ENCODE assay signal across 9 cellular contexts in the genomic region with DNA sequence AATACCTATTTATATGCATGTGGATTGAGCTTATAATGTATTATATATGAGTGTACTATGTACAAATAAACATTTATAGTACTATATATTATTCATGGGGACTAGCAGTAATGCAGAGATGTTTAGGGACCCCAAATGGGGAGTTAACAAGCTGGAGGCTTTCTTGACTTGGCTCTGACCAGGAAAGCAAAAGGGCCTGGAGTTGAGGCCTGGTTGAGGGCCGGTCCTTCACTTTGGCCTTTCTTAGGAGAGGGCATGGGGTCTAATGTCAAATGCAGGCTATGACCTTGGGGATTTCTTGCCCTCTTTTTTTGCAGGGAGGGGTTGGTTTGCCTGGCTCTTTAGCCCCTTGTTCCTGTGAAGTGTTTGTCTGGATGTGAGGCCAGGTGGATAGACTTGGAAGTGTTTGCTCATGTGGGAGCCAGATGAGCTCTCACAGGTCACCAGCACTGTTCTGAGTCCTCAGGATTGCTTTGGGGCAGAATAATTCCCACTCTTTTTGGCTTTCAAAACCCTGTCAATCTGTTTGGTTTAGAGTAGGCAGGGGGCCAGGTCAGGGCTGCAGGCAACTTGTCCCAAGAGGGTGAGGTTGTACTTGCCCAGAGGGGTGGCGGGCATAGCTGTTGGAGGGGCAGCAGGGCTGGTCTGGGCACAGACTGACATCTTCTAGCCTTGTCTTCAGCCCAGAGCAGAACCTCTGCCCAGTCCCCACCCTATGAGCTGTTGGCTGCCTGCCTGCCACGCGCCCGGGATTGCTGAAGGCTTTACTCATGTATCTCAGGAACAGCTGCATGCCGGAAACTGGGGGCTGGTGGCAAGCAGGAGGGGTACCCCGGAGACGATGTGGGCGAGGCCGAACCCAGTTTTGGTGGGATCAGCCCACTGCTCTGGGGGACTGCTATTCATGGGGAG. TPM values are rescaled to one million over a fixed set of nuclear protein-coding genes. Genes with fewer than 3 reads are reported as not detected.
A peak's percentile ranks its signal among the peaks of the same experiment; 100 is the strongest.
DNase-seq lines count a peak whose midpoint lies in the region; ATAC-seq lines count a peak whose summit lies in the region.
"Had no signal": no experiment of that assay in that cellular context is flagged by ENCODE, and none has a peak within 500 bp of the region (broad histone marks: within the 10 kb centered on the region; RNA-seq: fewer than 3 reads in every experiment).

No MANE protein-coding gene starts in this region.

- peak overlapping the region; percentile 56 for H3K27ac Mint-ChIP-seq in activated naive CD8-positive, alpha-beta T cell treated with anti-CD3 and anti-CD28 coated beads, Interleukin-2, amount 10 ng/mL, durations not matched to agents 7 days and 5 days
- H3K27ac Mint-ChIP-seq in activated naive CD8-positive, alpha-beta T cell treated with anti-CD3 and anti-CD28 coated beads, Interleukin-2, amount 50 U/mL, for 24 hours, result no peak overlapping the region
- no peak overlapping the region for H3K27ac Mint-ChIP-seq in activated T-cell treated with anti-CD3 and anti-CD28 coated beads, Interleukin-2, amount 50 U/mL, for 24 hours

- ATAC-seq in activated naive CD8-positive, alpha-beta T cell treated with anti-CD3 and anti-CD28 coated beads, Interleukin-2, amount 10 ng/mL, durations not matched to agents 7 days and 5 days (ENCODE audit: low read depth), result no peak
- ATAC-seq in activated naive CD8-positive, alpha-beta T cell treated with anti-CD3 and anti-CD28 coated beads, Interleukin-2, amount 50 U/mL, for 24 hours, result no peak
- ATAC-seq in HG03135 (IDR thresholded peaks at IDR 0.05; ENCODE audit: unreplicated experiment), result no peak

- peaks cover 4% of the 10 kb centered on the region for H3K36me3 Mint-ChIP-seq in activated naive CD8-positive, alpha-beta T cell treated with anti-CD3 and anti-CD28 coated beads, Interleukin-2, amount 10 ng/mL, durations not matched to agents 7 days and 5 days
- H3K36me3 Mint-ChIP-seq in activated naive CD8-positive, alpha-beta T cell treated with anti-CD3 and anti-CD28 coated beads, Interleukin-2, amount 50 U/mL, for 24 hours (ENCODE audit: low read depth), result no peaks in the 10 kb centered on the region
- peaks cover 39% of the 10 kb centered on the region for H3K36me3 Mint-ChIP-seq in activated T-cell treated with anti-CD3 and anti-CD28 coated beads, Interleukin-2, amount 50 U/mL, for 24 hours (ENCODE audit: low read depth)

- H3K9me3 Mint-ChIP-seq in activated naive CD8-positive, alpha-beta T cell treated with anti-CD3 and anti-CD28 coated beads, Interleukin-2, amount 10 ng/mL, durations not matched to agents 7 days and 5 days, result no peaks in the 10 kb centered on the region
- H3K9me3 Mint-ChIP-seq in activated naive CD8-positive, alpha-beta T cell treated with anti-CD3 and anti-CD28 coated beads, Interleukin-2, amount 50 U/mL, for 24 hours, result no peaks in the 10 kb centered on the region
- H3K9me3 Mint-ChIP-seq in activated T-cell treated with anti-CD3 and anti-CD28 coated beads, Interleukin-2, amount 50 U/mL, for 24 hours, result no peaks in the 10 kb centered on the region

- POLR2A ChIA-PET in activated naive CD8-positive, alpha-beta T cell treated with anti-CD3 and anti-CD28 coated beads, Interleukin-2, amount 10 ng/mL, durations not matched to agents 7 days and 5 days (lab: Charles Lee), result interaction anchor here (1.2 kb wide), 1 partner anchor 14 kb away, joined by 4 read pairs; the partner anchor contains the start of gene TJAP1

- DNase-seq in activated naive CD8-positive, alpha-beta T cell treated with anti-CD3 and anti-CD28 coated beads, Interleukin-2, amount 10 ng/mL, durations not matched to agents 7 days and 5 days, result no peak
- no peak for DNase-seq in activated naive CD8-positive, alpha-beta T cell treated with anti-CD3 and anti-CD28 coated beads, Interleukin-2, amount 50 U/mL, for 24 hours
- peak; percentile 66 for DNase-seq in dedifferentiated amniotic fluid mesenchymal stem cell (ENCODE audit: extremely low spot score)
- DNase-seq in medulla oblongata (ENCODE audit: extremely low spot score), result peak; percentile 94
- DNase-seq in stimulated activated CD4-positive, alpha-beta T cell treated with anti-CD3 and anti-CD28 coated beads, Interleukin-15, amount 100 ng/mL, for 24 hours, result no peak
- DNase-seq in activated T-cell treated with anti-CD3 and anti-CD28 coated beads, Interleukin-2, amount 50 U/mL, for 24 hours, result no peak
- DNase-seq in LoVo (ENCODE audit: low spot score), result no peak
- DNase-seq: WERI-Rb-1 had no signal

- peaks cover 9% of the 10 kb centered on the region for H3K4me1 Mint-ChIP-seq in activated naive CD8-positive, alpha-beta T cell treated with anti-CD3 and anti-CD28 coated beads, Interleukin-2, amount 10 ng/mL, durations not matched to agents 7 days and 5 days
- peaks cover 20% of the 10 kb centered on the region for H3K4me1 Mint-ChIP-seq in activated naive CD8-positive, alpha-beta T cell treated with anti-CD3 and anti-CD28 coated beads, Interleukin-2, amount 50 U/mL, for 24 hours
- peaks cover 43% of the 10 kb centered on the region for H3K4me1 Mint-ChIP-seq in activated T-cell treated with anti-CD3 and anti-CD28 coated beads, Interleukin-2, amount 50 U/mL, for 24 hours (ENCODE audit: low read depth)

- H3K4me3 Mint-ChIP-seq in activated naive CD8-positive, alpha-beta T cell treated with anti-CD3 and anti-CD28 coated beads, Interleukin-2, amount 10 ng/mL, durations not matched to agents 7 days and 5 days, result no peak overlapping the region
- no peak overlapping the region for H3K4me3 Mint-ChIP-seq in activated naive CD8-positive, alpha-beta T cell treated with anti-CD3 and anti-CD28 coated beads, Interleukin-2, amount 50 U/mL, for 24 hours
- H3K4me3 Mint-ChIP-seq in activated T-cell treated with anti-CD3 and anti-CD28 coated beads, Interleukin-2, amount 50 U/mL, for 24 hours, result no peak overlapping the region

- H3K27me3 Mint-ChIP-seq in activated naive CD8-positive, alpha-beta T cell treated with anti-CD3 and anti-CD28 coated beads, Interleukin-2, amount 10 ng/mL, durations not matched to agents 7 days and 5 days, result no peaks in the 10 kb centered on the region
- H3K27me3 Mint-ChIP-seq in activated naive CD8-positive, alpha-beta T cell treated with anti-CD3 and anti-CD28 coated beads, Interleukin-2, amount 50 U/mL, for 24 hours, result no peaks in the 10 kb centered on the region
- H3K27me3 Mint-ChIP-seq in activated T-cell treated with anti-CD3 and anti-CD28 coated beads, Interleukin-2, amount 50 U/mL, for 24 hours, result no peaks in the 10 kb centered on the region

RNA-seq across cellular contexts. Expression of gene TJAP1, which starts 14.6 kb away (rescaled TPM):
- total RNA-seq in activated naive CD8-positive, alpha-beta T cell treated with anti-CD3 and anti-CD28 coated beads, Interleukin-2, amount 10 ng/mL, durations not matched to agents 7 days and 5 days, result 10 to 100 TPM; 42.7 to 47.6 TPM

RNA-seq across cellular contexts. Expression of gene LRRC73, which starts 18.1 kb away (rescaled TPM):
- under 1 TPM; 0.33 to 0.37 TPM for total RNA-seq in activated naive CD8-positive, alpha-beta T cell treated with anti-CD3 and anti-CD28 coated beads, Interleukin-2, amount 10 ng/mL, durations not matched to agents 7 days and 5 days

RNA-seq across cellular contexts. Expression of gene YIPF3, which starts 24.7 kb away (rescaled TPM):
- 10 to 100 TPM; 63.2 to 71.8 TPM for total RNA-seq in activated naive CD8-positive, alpha-beta T cell treated with anti-CD3 and anti-CD28 coated beads, Interleukin-2, amount 10 ng/mL, durations not matched to agents 7 days and 5 days

RNA-seq across cellular contexts. Expression of gene POLR1C, which starts 24.9 kb away (rescaled TPM):
- 10 to 100 TPM; 28.8 to 29.7 TPM for total RNA-seq in activated naive CD8-positive, alpha-beta T cell treated with anti-CD3 and anti-CD28 coated beads, Interleukin-2, amount 10 ng/mL, durations not matched to agents 7 days and 5 days

RNA-seq across cellular contexts. Expression of gene DLK2, which starts 36.7 kb away (rescaled TPM):
- total RNA-seq in activated naive CD8-positive, alpha-beta T cell treated with anti-CD3 and anti-CD28 coated beads, Interleukin-2, amount 10 ng/mL, durations not matched to agents 7 days and 5 days, result under 1 TPM; 0.30 to 0.37 TPM

Comparison
In these comparisons a context has a peak if more than half of its experiments do, and no peak if none do; other contexts are left out.
1. DNase-seq: peak in dedifferentiated amniotic fluid mesenchymal stem cell (single experiment) and medulla oblongata (single experiment); none in activated naive CD8-positive, alpha-beta T cell treated with anti-CD3 and anti-CD28 coated beads, Interleukin-2, amount 10 ng/mL, durations not matched to agents 7 days and 5 days (single experiment), activated naive CD8-positive, alpha-beta T cell treated with anti-CD3 and anti-CD28 coated beads, Interleukin-2, amount 50 U/mL, for 24 hours (single experiment), stimulated activated CD4-positive, alpha-beta T cell treated with anti-CD3 and anti-CD28 coated beads, Interleukin-15, amount 100 ng/mL, for 24 hours (single experiment), activated T-cell treated with anti-CD3 and anti-CD28 coated beads, Interleukin-2, amount 50 U/mL, for 24 hours (single experiment) and LoVo (single experiment).